In genomic region chr2:226583715-226584114, GRCh38 we compare ENCODE assay signal across 1 cellular context.
A peak's percentile ranks its signal among the peaks of the same experiment; 100 is the strongest.
TF ChIP-seq lines count a peak whose summit lies in the region.

No MANE protein-coding gene starts in this region.

TF ChIP-seq in HepG2, 621 proteins besides CTCF, POLR2A, EP300 and RAD21 (continued from another document):
- TF ChIP-seq HNRNPH1 (optimal IDR thresholded peaks at IDR 0.05; ENCODE audit: low read depth, low read length) (no peak), DPF2 (CRISPR knock-in tag; IDR thresholded peaks at IDR 0.05; ENCODE audit: borderline replicate concordance, low read depth) (peak; percentile 74; the same call in 1 of the 2 replicates), PHF21A (CRISPR knock-in tag; IDR thresholded peaks at IDR 0.05) (no peak; the same call in 1 of the 2 replicates), ZFP37 (CRISPR knock-in tag; IDR thresholded peaks at IDR 0.05; ENCODE audit: borderline replicate concordance) (no peak), ZNF839 (CRISPR knock-in tag; IDR thresholded peaks at IDR 0.05; ENCODE audit: borderline replicate concordance) (no peak), PRPF4 (IDR thresholded peaks at IDR 0.05; ENCODE audit: low read depth, low read length, poor library complexity, severe bottlenecking) (no peak), KAT2B (IDR thresholded peaks at IDR 0.05; ENCODE audit: borderline replicate concordance, low read depth, low read length) (no peak), ZFP36 (IDR thresholded peaks at IDR 0.05; ENCODE audit: borderline replicate concordance, low read depth, low read length, partially characterized antibody) (no peak), ERF (CRISPR knock-in tag; IDR thresholded peaks at IDR 0.05) (peak; percentile 85), ZNF558 (CRISPR knock-in tag; IDR thresholded peaks at IDR 0.05; ENCODE audit: borderline replicate concordance) (no peak), PAF1 (CRISPR knock-in tag; IDR thresholded peaks at IDR 0.05) (no peak), ZMAT5 (CRISPR knock-in tag; IDR thresholded peaks at IDR 0.05; ENCODE audit: borderline replicate concordance, low read depth) (no peak), AKNA (CRISPR knock-in tag; IDR thresholded peaks at IDR 0.05; ENCODE audit: borderline replicate concordance) (no peak), ELF1 (CRISPR knock-in tag; IDR thresholded peaks at IDR 0.05) (peak; percentile 66; the same call in 1 of the 2 replicates)
TF ChIP-seq in HepG2: peak in this region for 145.
